Comparison of ENCODE assay signal across 8 cellular contexts in genomic region chr3:41198950-41199865, GRCh38. TPM values are rescaled to one million over a fixed set of nuclear protein-coding genes. Genes with fewer than 3 reads are reported as not detected.
DNase-seq lines count a peak whose midpoint lies in the region; TF ChIP-seq lines count a peak whose summit lies in the region.

CTNNB1 (plus strand) TSS chr3:41199505; CDS start chr3:41224069, 24,564 bp downstream.

- H3K9ac ChIP-seq in adipocyte (ENCODE audit: low read length), result peak within 1 kb of the TSS; percentile 98

- H3K9me3 Mint-ChIP-seq in HFFc6 (no peaks in the 10 kb centered on the region), type B pancreatic cell (no peaks in the 10 kb centered on the region)

- H3K4me3 Mint-ChIP-seq in HFFc6 (peak within 1 kb of the TSS; percentile 92), type B pancreatic cell (peak within 1 kb of the TSS; percentile 99)

- H3K27ac Mint-ChIP-seq in HFFc6 (peak within 1 kb of the TSS; percentile 87), type B pancreatic cell (peak within 1 kb of the TSS; percentile 93)

- H3K27me3 ChIP-seq in adipocyte (replicated peaks; ENCODE audit: control insufficient read depth, insufficient read depth, low read length), result no peaks in the 10 kb centered on the region

- intact Hi-C loops in cardiac septum (cut with DNase I), result loop anchor here (1.0 to 5.0 kb wide), 4 partner anchors 82 to 617 kb away; no protein-coding TSS in a partner anchor

- DNase-seq in GM10266 (ENCODE audit: extremely low spot score), result peak; percentile 86
- DNase-seq in HFFc6, result peak; percentile 94
- DNase-seq in NB4 (ENCODE audit: low read depth), result peak; percentile 94
- peak; percentile 95 for DNase-seq in SW480 (ENCODE audit: low spot score)
- peak; percentile 98 for DNase-seq in adipocyte (ENCODE audit: low read depth)
- peak; percentile 96 for DNase-seq in cardiac septum (ENCODE audit: low spot score)
- peak; percentile 87 for DNase-seq in pons (ENCODE audit: low spot score)
- peak; percentile 95 for DNase-seq in type B pancreatic cell (ENCODE audit: extremely low spot score, unreplicated experiment)

- peak within 1 kb of the TSS; percentile 76 for H3K4me3 ChIP-seq in NB4 (ENCODE audit: low read depth, low read length)
- H3K4me3 ChIP-seq in adipocyte (ENCODE audit: low read length), result peak within 1 kb of the TSS; percentile 93

- H3K9me3 ChIP-seq in adipocyte (ENCODE audit: control insufficient read depth, low read length), result no peaks in the 10 kb centered on the region

- H3K4me1 Mint-ChIP-seq in HFFc6 (ENCODE audit: low read depth) (peaks cover 34% of the 10 kb centered on the region), type B pancreatic cell (ENCODE audit: unreplicated experiment) (peaks cover 21% of the 10 kb centered on the region)

- no peaks in the 10 kb centered on the region for H3K36me3 ChIP-seq in adipocyte (ENCODE audit: control insufficient read depth, insufficient read depth, low read length, severe bottlenecking)

- peak; percentile 9 for TF ChIP-seq CTCF in GM10266 (IDR thresholded peaks at IDR 0.05; ENCODE audit: control insufficient read depth, insufficient read depth, low read depth, missing control alignments)
- peak; percentile 59 for TF ChIP-seq CTCF in HFFc6 (IDR thresholded peaks at IDR 0.05)
- no peak for TF ChIP-seq CTCF in NB4 (IDR thresholded peaks at IDR 0.05; ENCODE audit: low read depth, low read length)
- no peak for TF ChIP-seq CTCF in type B pancreatic cell (conservative IDR thresholded peaks at IDR 0.05)

- H3K36me3 Mint-ChIP-seq in HFFc6 (ENCODE audit: low read depth) (peaks cover 12% of the 10 kb centered on the region; the same call in 1 of the 2 replicates), type B pancreatic cell (peaks cover 4% of the 10 kb centered on the region)

- TF ChIP-seq POLR2A in NB4 (IDR thresholded peaks at IDR 0.05; ENCODE audit: extremely low read depth, insufficient read length), result peak; percentile 93

- H3K27me3 Mint-ChIP-seq in HFFc6 (ENCODE audit: insufficient read depth), result peaks cover 2% of the 10 kb centered on the region
- no peaks in the 10 kb centered on the region for H3K27me3 Mint-ChIP-seq in type B pancreatic cell

- peaks cover 30% of the 10 kb centered on the region for H3K4me1 ChIP-seq in adipocyte (ENCODE audit: control insufficient read depth, insufficient read depth, low read length)

RNA-seq across cellular contexts. Expression of gene CTNNB1, which starts in this region (rescaled TPM):
- 100 to 1,000 TPM; 299 to 330 (median 312) TPM for total RNA-seq in HFFc6 (2021; fragmentation: NEBNext Ultra II Directional; extraction: Animal tissue kit (Norgen Biotek cat#: 25700))
- total RNA-seq in cardiac septum (171 TPM), type B pancreatic cell (ENCODE audit: low replicate concordance) (438 and 471 TPM in 2 replicates)

Comparison
In these comparisons a context has a peak if more than half of its experiments do, and no peak if none do; other contexts are left out.
1. Peak in every context shown above with its lines: DNase-seq and H3K4me3 ChIP-seq.
2. CTCF ChIP-seq: peak in GM10266 (single experiment) and HFFc6 (single experiment); none in NB4 (single experiment) and type B pancreatic cell (single experiment).